9 cellular contexts compared by ENCODE assay signal in the genomic region with DNA sequence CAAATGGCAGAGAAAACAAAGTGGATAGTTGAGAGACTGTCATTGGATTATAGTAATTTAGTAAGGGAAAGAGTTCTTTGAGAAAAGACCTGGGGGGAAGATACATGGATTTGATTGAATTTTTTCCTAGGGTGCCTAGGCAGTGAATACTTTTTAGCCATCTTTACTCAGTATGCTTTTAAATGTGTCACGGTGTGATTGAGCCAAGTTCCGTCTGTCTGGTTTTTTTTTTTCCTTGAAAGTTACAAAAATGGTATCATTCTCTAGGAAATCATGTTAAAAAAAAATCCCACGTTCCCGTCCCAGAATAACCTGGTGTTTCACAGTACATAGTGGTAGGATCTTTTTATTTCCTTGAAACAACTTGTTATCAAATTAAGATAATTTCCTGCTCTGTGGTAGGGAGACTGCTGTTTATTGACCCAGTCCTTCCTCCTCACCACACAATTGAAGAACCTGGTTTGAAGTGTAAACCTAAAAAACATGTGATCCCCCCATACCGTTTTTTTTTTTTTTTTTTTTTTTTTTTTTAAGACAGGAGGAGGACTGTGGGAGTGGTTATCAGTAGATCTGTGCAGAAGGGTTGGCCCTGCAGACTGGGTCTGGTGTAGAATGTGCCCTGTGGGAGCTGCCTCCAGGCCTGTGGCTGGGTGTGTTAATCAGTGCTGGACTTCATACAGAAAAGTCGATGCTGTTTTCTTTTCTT. TPM values are rescaled to one million over a fixed set of nuclear protein-coding genes. Genes with fewer than 3 reads are reported as not detected.
DNase-seq lines count a peak whose midpoint lies in the region; ATAC-seq and TF ChIP-seq lines count a peak whose summit lies in the region.
"Had no signal": no experiment of that assay in that cellular context is flagged by ENCODE, and none has a peak within 500 bp of the region (broad histone marks: within the 10 kb centered on the region; RNA-seq: fewer than 3 reads in every experiment).

No MANE protein-coding gene starts in this region.

- peaks cover 3% of the 10 kb centered on the region for H3K36me3 ChIP-seq in endodermal cell (ENCODE audit: control insufficient read depth, insufficient read depth, low read length)

- H3K27ac Mint-ChIP-seq in endodermal cell (peak overlapping the region; percentile 55), natural killer cell (peak overlapping the region; percentile 78 to 84), mesothelial cell of epicardium (no peak overlapping the region)

- H3K27me3 Mint-ChIP-seq in endodermal cell (ENCODE audit: insufficient read depth) (no peaks in the 10 kb centered on the region), natural killer cell (ENCODE audit: low read depth in 2 of 2) (no peaks in the 10 kb centered on the region), mesothelial cell of epicardium (ENCODE audit: low read depth) (no peaks in the 10 kb centered on the region)

- H3K4me1 Mint-ChIP-seq in endodermal cell (peaks cover 27% of the 10 kb centered on the region), natural killer cell (peaks cover 51 to 81% of the 10 kb centered on the region in 2 donors), mesothelial cell of epicardium (no peaks in the 10 kb centered on the region)
- H3K4me1 Mint-ChIP-seq: neural crest cell had no signal

- H3K27ac ChIP-seq in C4-2B (peak overlapping the region; percentile 25; the same call in 1 of the 2 replicates), endodermal cell (ENCODE audit: low read depth, low read length) (no peak overlapping the region)

- H3K9me3 ChIP-seq in endodermal cell (ENCODE audit: control insufficient read depth, low read length), result peaks cover 29% of the 10 kb centered on the region

- H3K9ac ChIP-seq in endodermal cell (ENCODE audit: extremely low read depth, low read length, poor library complexity, severe bottlenecking), result no peak overlapping the region

- intact Hi-C loops in natural killer cell (cut with micrococcal nuclease), result loop anchor here (2.0 kb wide), 2 partner anchors 13 to 51 kb away; no protein-coding TSS in a partner anchor

- H3K9me3 Mint-ChIP-seq in endodermal cell (peaks cover 32% of the 10 kb centered on the region), natural killer cell (no peaks in the 10 kb centered on the region), mesothelial cell of epicardium (peaks cover 33% of the 10 kb centered on the region)

- peaks cover 21% of the 10 kb centered on the region for H3K36me3 Mint-ChIP-seq in endodermal cell (ENCODE audit: low read depth)
- peaks cover 14% of the 10 kb centered on the region for H3K36me3 Mint-ChIP-seq in natural killer cell
- H3K36me3 Mint-ChIP-seq in mesothelial cell of epicardium, result peaks cover 36% of the 10 kb centered on the region

- DNase-seq in RPMI7951 (ENCODE audit: low read depth), result peak; percentile 52
- no peak for DNase-seq in endodermal cell
- no peak for DNase-seq in natural killer cell
- no peak for DNase-seq in mesothelial cell of epicardium (ENCODE audit: low spot score in 2 of 2, unreplicated experiment in 2 of 2)
- no peak for DNase-seq in COLO668 (lab: John Stamatoyannopoulos, UW; ENCODE audit: unreplicated experiment)

- TF ChIP-seq CTCF in C4-2B (conservative IDR thresholded peaks at IDR 0.05) (no peak), endodermal cell (conservative IDR thresholded peaks at IDR 0.05) (no peak), natural killer cell (IDR thresholded peaks at IDR 0.05) (no peak), mesothelial cell of epicardium (IDR thresholded peaks at IDR 0.05; ENCODE audit: unreplicated experiment) (no peak)

- ATAC-seq in natural killer cell, result peak; percentile 77 to 82 (median 82)
- ATAC-seq in HG03097 (IDR thresholded peaks at IDR 0.05; ENCODE audit: low FRiP score, unreplicated experiment), result no peak
- no peak for ATAC-seq in HG03108 (IDR thresholded peaks at IDR 0.05; ENCODE audit: unreplicated experiment)

- no peak overlapping the region for H3K4me3 Mint-ChIP-seq in endodermal cell
- peak overlapping the region; percentile 69 for H3K4me3 Mint-ChIP-seq in natural killer cell
- H3K4me3 Mint-ChIP-seq in mesothelial cell of epicardium, result no peak overlapping the region
- H3K4me3 Mint-ChIP-seq: neural crest cell had no signal

- H3K4me1 ChIP-seq in endodermal cell (ENCODE audit: control insufficient read depth, insufficient read depth, low read length), result peaks cover 13% of the 10 kb centered on the region

- WGBS in endodermal cell (ENCODE audit: insufficient coverage in 1 of 2, insufficient read length in 1 of 2), 2 experiments, result 76 to 83% methylated on average over 2 to 3 of the region's 6 CpGs

- no peaks in the 10 kb centered on the region for H3K27me3 ChIP-seq in endodermal cell (ENCODE audit: control insufficient read depth, insufficient read depth, low read length, poor library complexity, severe bottlenecking)

- H3K4me3 ChIP-seq in endodermal cell (ENCODE audit: low read length), result no peak overlapping the region

RNA-seq across cellular contexts. Expression of gene DGKD, which starts 55.1 kb away (rescaled TPM):
- total RNA-seq in RPMI7951 (2014; rRNA removed; shearing (Covaris generic)), result 26.3 and 28.0 TPM in 2 replicates
- 10 to 100 TPM; 39.2 to 46.9 TPM for total RNA-seq in endodermal cell
- 27.4 TPM for polyA plus RNA-seq in endodermal cell (2013, experiment 1 of 2)
- 22.4 TPM for polyA plus RNA-seq in endodermal cell (2013, experiment 2 of 2)
- total RNA-seq in natural killer cell, result 100 to 1,000 TPM; 299 to 456 (median 329) TPM
- total RNA-seq in mesothelial cell of epicardium, result 52.8 to 64.5 TPM (median 57.0 TPM) in 3 replicates

Comparison
In these comparisons a context has a peak if more than half of its experiments do, and no peak if none do; other contexts are left out.
1. ATAC-seq: peak in natural killer cell (3 of 3); none in HG03097 (single experiment) and HG03108 (single experiment).